In the genomic region with DNA sequence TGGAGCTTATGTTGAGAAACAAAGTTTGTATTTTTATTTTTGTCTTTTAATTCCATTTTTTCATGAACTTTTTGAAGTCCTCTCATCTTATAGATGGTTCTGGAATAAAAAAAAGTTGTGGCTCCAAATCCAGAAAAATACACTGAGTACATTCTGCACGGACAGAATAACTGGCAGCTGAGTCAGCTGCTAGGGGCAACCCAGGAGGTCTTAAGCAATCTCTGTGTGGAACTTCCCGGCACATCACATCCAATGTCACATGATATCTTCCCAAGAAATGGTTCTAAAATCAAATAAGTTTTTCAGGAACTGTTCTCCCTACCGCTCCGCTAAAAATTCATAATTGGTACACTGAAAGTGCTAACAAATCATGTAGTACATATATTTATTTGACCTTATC, we compare ENCODE assay signal across 1 cellular context.
TF ChIP-seq lines count a peak whose summit lies in the region.

No MANE protein-coding gene starts in this region.

TF ChIP-seq in H1, 55 proteins besides CTCF, POLR2A, EP300 and RAD21:
- TF ChIP-seq CEBPB (IDR thresholded peaks at IDR 0.05; ENCODE audit: low read depth, low read length): peak; percentile 43
- TF ChIP-seq TAF1 (IDR thresholded peaks at IDR 0.05; ENCODE audit: low read depth, low read length): no peak
- no peak for TF ChIP-seq HDAC2 (IDR thresholded peaks at IDR 0.05; ENCODE audit: borderline replicate concordance in 1 of 2, low read depth in 2 of 2, low read length in 2 of 2)
